12 cellular contexts compared by ENCODE assay signal in the genomic region with DNA sequence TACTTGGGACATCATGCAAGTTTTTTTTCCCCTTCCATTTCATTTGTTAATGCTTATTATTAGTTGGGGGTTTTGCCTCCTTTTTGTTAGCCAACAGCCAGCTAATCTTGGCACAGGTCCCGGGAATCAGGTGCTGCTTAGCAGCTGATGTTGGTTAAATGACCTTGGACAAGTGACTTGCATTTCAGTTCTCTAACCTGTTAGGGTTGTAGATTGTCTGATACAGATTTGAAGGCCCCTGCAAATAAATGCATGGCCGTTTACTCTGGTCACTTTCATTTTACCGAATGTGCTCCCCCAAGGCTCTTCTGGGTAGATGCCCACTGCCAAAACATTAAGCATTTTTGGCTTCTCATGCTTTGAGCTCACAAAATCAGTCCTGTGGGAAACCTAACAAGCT.
DNase-seq lines count a peak whose midpoint lies in the region; ATAC-seq, FAIRE-seq and TF ChIP-seq lines count a peak whose summit lies in the region.
"Had no signal": no experiment of that assay in that cellular context is flagged by ENCODE, and none has a peak within 500 bp of the region (broad histone marks: within the 10 kb centered on the region; RNA-seq: fewer than 3 reads in every experiment).

No MANE protein-coding gene starts in this region.

- no peak for ATAC-seq in GM12878
- ATAC-seq in natural killer cell treated with Interleukin-12 subunit alpha and Interleukin-12 subunit beta and Interleukin-15 and Interleukin-18, amount 100 ng/mL, for 72 hours = no peak
- ATAC-seq in GM19395 (IDR thresholded peaks at IDR 0.05; ENCODE audit: unreplicated experiment) = no peak

- H4K20me1 ChIP-seq in GM12878 (ENCODE audit: control insufficient read depth, insufficient read depth) = no peaks in the 10 kb centered on the region

- no TSS peak for BruUV-seq in GM12878 (replicated peaks; lab: Mats Ljungman, UMichigan)

- CTCF ChIA-PET in GM12878 (lab: Yijun Ruan, JAX) = interaction anchor here (0.6 to 5.1 kb wide), 6 partner anchors 15 to 96 kb away, joined by 3 to 29 read pairs (median 3); no protein-coding TSS in a partner anchor

- TF ChIP-seq POLR2A in GM12878 (IDR thresholded peaks at IDR 0.05; ENCODE audit: low read depth, low read length) = no peak

- TF ChIP-seq CTCF in GM12878 (IDR thresholded peaks at IDR 0.05 in 2 of 3, conservative IDR thresholded peaks at IDR 0.05 in 1 of 3; ENCODE audit: control insufficient read depth in 2 of 3, extremely low read depth in 1 of 3, insufficient read depth in 1 of 3, low read depth in 3 of 3, low read length in 3 of 3) (no peak), foreskin fibroblast (IDR thresholded peaks at IDR 0.05; ENCODE audit: low read depth, low read length) (no peak)

- H2AFZ ChIP-seq in GM12878 (ENCODE audit: control insufficient read depth, low read depth, low read length) = no peak overlapping the region

- RAD21 ChIA-PET in GM12878 (lab: Charles Lee; ENCODE audit: unreplicated experiment) = interaction anchor here (0.8 to 10.5 kb wide), 6 partner anchors 8 to 75 kb away, joined by 3 to 195 read pairs (median 4); no protein-coding TSS in a partner anchor

- H3K36me3 Mint-ChIP-seq in natural killer cell treated with Interleukin-12 subunit alpha and Interleukin-12 subunit beta and Interleukin-15 and Interleukin-18, amount 100 ng/mL, for 72 hours = no peaks in the 10 kb centered on the region

- H3K4me2 ChIP-seq in GM12878 (ENCODE audit: control insufficient read depth, insufficient read depth) = peak overlapping the region; percentile 64

- intact Hi-C loops in GM12878 (cut with micrococcal nuclease; ENCODE audit: unreplicated experiment) = loop anchor here (10.0 kb wide), 2 partner anchors 468 to 1038 kb away; partner anchors contain the start of gene PPP4R3B

- DNase-seq in NCI-H1417 (lab: John Stamatoyannopoulos, UW) = peak in 2 of 3 experiments; percentile 40 to 60
- no peak for DNase-seq in NCI-H1417 treated with DMSO at 0.1 percent for 48 hours (lab: John Stamatoyannopoulos, UW)
- peak; percentile 61 for DNase-seq in NCI-H146 treated with DMSO at 0.1 percent for 48 hours (lab: John Stamatoyannopoulos, UW; ENCODE audit: unreplicated experiment)
- no peak for DNase-seq in GM12878 (ENCODE audit: low read depth, low spot score)
- DNase-seq in natural killer cell treated with Interleukin-12 subunit alpha and Interleukin-12 subunit beta and Interleukin-15 and Interleukin-18, amount 100 ng/mL, for 72 hours (ENCODE audit: low spot score) = no peak
- no peak for DNase-seq in RKO (ENCODE audit: low spot score)
- no peak for DNase-seq in foreskin fibroblast
- DNase-seq: 8988T, activated gamma-delta T cell treated with Interleukin-2 at 50 U/mL for 16 hours, foreskin melanocyte had no signal

- peak overlapping the region; percentile 95 for H3K27ac ChIP-seq in GM12878 (ENCODE audit: control insufficient read depth, insufficient read depth)
- H3K27ac ChIP-seq: SK-N-MC had no signal

- peaks cover 83% of the 10 kb centered on the region for H3K4me1 ChIP-seq in GM12878 (ENCODE audit: control insufficient read depth, insufficient read depth, low read length)

- H3K4me3 ChIP-seq in GM12878 = no peak overlapping the region; the same call in 1 of the 2 replicates
- no peak overlapping the region for H3K4me3 ChIP-seq in foreskin fibroblast (ENCODE audit: low read depth in 1 of 2, low read length in 2 of 2)
- H3K4me3 ChIP-seq: SK-N-MC had no signal

- SMC1A ChIA-PET in GM12878 (lab: Charles Lee; ENCODE audit: uncharacterized antibody, unreplicated experiment) = interaction anchor here (0.9 to 15.8 kb wide), 13 partner anchors 12 to 127 kb away, joined by 3 to 569 read pairs (median 6); no protein-coding TSS in a partner anchor

- TF ChIP-seq RAD21 in GM12878 (IDR thresholded peaks at IDR 0.05; ENCODE audit: insufficient read depth, low read depth, low read length) = no peak

- H3K4me3 Mint-ChIP-seq in natural killer cell treated with Interleukin-12 subunit alpha and Interleukin-12 subunit beta and Interleukin-15 and Interleukin-18, amount 100 ng/mL, for 72 hours = no peak overlapping the region

- no peak for FAIRE-seq in GM12878 (lab: Jason Lieb, UNC)

- no peaks in the 10 kb centered on the region for H3K27me3 Mint-ChIP-seq in natural killer cell treated with Interleukin-12 subunit alpha and Interleukin-12 subunit beta and Interleukin-15 and Interleukin-18, amount 100 ng/mL, for 72 hours

- TF ChIP-seq EP300 in GM12878 (IDR thresholded peaks at IDR 0.05; ENCODE audit: borderline replicate concordance in 1 of 2, control insufficient read depth in 1 of 2, low read depth in 2 of 2, low read length in 2 of 2) = no peak

- H3K9me3 ChIP-seq in GM12878 (replicated peaks; ENCODE audit: control insufficient read depth, insufficient read depth, low read length) = no peaks in the 10 kb centered on the region

- H3K9me3 Mint-ChIP-seq in natural killer cell treated with Interleukin-12 subunit alpha and Interleukin-12 subunit beta and Interleukin-15 and Interleukin-18, amount 100 ng/mL, for 72 hours = no peaks in the 10 kb centered on the region

- peak overlapping the region; percentile 94 to 100 for H3K27ac Mint-ChIP-seq in natural killer cell treated with Interleukin-12 subunit alpha and Interleukin-12 subunit beta and Interleukin-15 and Interleukin-18, amount 100 ng/mL, for 72 hours

- H3K79me2 ChIP-seq in GM12878 (ENCODE audit: control insufficient read depth, insufficient read depth, low read length) = peaks cover 100% of the 10 kb centered on the region

- H3K36me3 ChIP-seq in GM12878 (ENCODE audit: control insufficient read depth in 2 of 2, insufficient read depth in 2 of 2, low read length in 1 of 2) = peaks cover 0 to 3% of the 10 kb centered on the region in 2 experiments; a peak in 1 of 4 replicates

- POLR2A ChIA-PET in GM12878 (lab: Charles Lee) = interaction anchor here (0.6 to 18.4 kb wide), 6 partner anchors 8 to 57 kb away, joined by 3 to 504 read pairs (median 4); no protein-coding TSS in a partner anchor

- peaks cover 72 to 79% of the 10 kb centered on the region in 2 donors for H3K4me1 Mint-ChIP-seq in natural killer cell treated with Interleukin-12 subunit alpha and Interleukin-12 subunit beta and Interleukin-15 and Interleukin-18, amount 100 ng/mL, for 72 hours (ENCODE audit: low read depth in 2 of 2)

- WGBS in GM12878 (ENCODE audit: insufficient coverage, insufficient replicate concordance, low lambda C conversion rate, missing lambda C conversion rate) = 69% methylated on average over 3 of the region's 3 CpGs

- no peaks in the 10 kb centered on the region for H3K27me3 ChIP-seq in GM12878 (replicated peaks in 1 of 2; ENCODE audit: control insufficient read depth in 2 of 2, insufficient read depth in 2 of 2, low read length in 1 of 2)

- no peak overlapping the region for H3K9ac ChIP-seq in GM12878 (ENCODE audit: control insufficient read depth, insufficient read depth, low read length)

- in situ Hi-C loops in GM12878 (cut with MboI) = no loop called here

TF ChIP-seq in GM12878, 131 proteins besides CTCF, POLR2A, EP300 and RAD21 (continues in another document):
- TF ChIP-seq CUX1 (IDR thresholded peaks at IDR 0.05; ENCODE audit: insufficient replicate concordance, low read depth, low read length) = peak; percentile 28
- peak; percentile 53 for TF ChIP-seq RAD51 (IDR thresholded peaks at IDR 0.05)
- peak; percentile 38; the same call in 1 of the 2 replicates for TF ChIP-seq WRNIP1 (IDR thresholded peaks at IDR 0.05; ENCODE audit: borderline replicate concordance, low read depth, low read length)
- TF ChIP-seq ZBED1 (IDR thresholded peaks at IDR 0.05; ENCODE audit: borderline replicate concordance) = 0 out of 2 replicates have a peak, but pooled peaks have one; percentile 28
- no peak for TF ChIP-seq SMARCA5 (IDR thresholded peaks at IDR 0.05)
- no peak for TF ChIP-seq EED (IDR thresholded peaks at IDR 0.05; ENCODE audit: low read depth)
- TF ChIP-seq ESRRA (IDR thresholded peaks at IDR 0.05; ENCODE audit: low read length) = peak; percentile 85; the same call in 1 of the 2 replicates
- no peak for TF ChIP-seq SUPT20H (IDR thresholded peaks at IDR 0.05; ENCODE audit: borderline replicate concordance, control insufficient read depth, low read depth, low read length)
- no peak for TF ChIP-seq IKZF2 (IDR thresholded peaks at IDR 0.05)
- peak; percentile 83 to 89 for TF ChIP-seq BHLHE40 (IDR thresholded peaks at IDR 0.05; ENCODE audit: borderline replicate concordance in 1 of 2, low read depth in 2 of 2, low read length in 1 of 2)
- no peak for TF ChIP-seq RFX5 (IDR thresholded peaks at IDR 0.05; ENCODE audit: low read depth, low read length)

Comparison
In these comparisons a context has a peak if more than half of its experiments do, and no peak if none do; other contexts are left out.
1. DNase-seq: peak in NCI-H1417 (2 of 3) and NCI-H146 treated with DMSO at 0.1 percent for 48 hours (single experiment); none in NCI-H1417 treated with DMSO at 0.1 percent for 48 hours (single experiment), GM12878 (single experiment), natural killer cell treated with Interleukin-12 subunit alpha and Interleukin-12 subunit beta and Interleukin-15 and Interleukin-18, amount 100 ng/mL, for 72 hours (single experiment), RKO (single experiment) and foreskin fibroblast (0 of 2).